ENCODE assay signal across 20 cellular contexts in the genomic region with DNA sequence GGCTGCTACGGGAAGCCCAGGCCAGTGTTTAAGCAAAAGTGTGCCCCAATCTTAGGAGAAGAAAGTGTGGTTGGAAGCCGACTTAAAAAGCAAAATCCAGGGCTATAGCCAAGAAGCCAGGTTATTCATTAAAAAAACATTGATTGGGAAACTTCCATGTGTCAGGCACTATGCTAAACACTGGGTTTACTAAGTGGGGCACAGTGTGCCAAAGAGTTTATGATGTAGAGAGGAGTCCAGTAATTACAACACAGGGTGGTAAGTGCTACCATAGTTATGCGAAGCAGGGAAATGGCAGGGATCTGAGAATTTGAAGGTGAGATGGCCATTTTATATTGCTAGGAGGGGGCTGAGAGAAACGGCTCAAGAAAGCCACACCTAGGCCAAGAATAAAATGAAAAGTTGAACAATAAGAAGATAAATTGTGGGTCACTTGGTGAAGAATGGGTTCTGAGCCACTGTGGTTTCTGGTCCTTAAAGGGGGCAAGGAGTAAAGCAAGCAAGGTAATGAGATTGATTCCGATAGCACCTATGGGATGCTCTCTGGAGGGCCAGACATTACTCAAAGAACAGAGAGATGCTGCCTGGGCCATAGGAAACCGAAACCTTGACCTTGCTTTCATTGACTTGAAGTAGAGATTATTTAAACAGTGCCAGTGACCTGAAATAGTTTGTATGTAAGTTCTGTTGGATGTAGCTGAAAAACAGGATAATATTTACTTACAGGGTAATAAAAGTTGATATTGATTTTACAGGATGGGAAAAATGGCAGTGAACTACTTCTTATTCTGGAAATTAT.
DNase-seq lines count a peak whose midpoint lies in the region; ATAC-seq, FAIRE-seq and TF ChIP-seq lines count a peak whose summit lies in the region.
"Had no signal": no experiment of that assay in that cellular context is flagged by ENCODE, and none has a peak within 500 bp of the region (broad histone marks: within the 10 kb centered on the region; RNA-seq: fewer than 3 reads in every experiment).

No MANE protein-coding gene starts in this region.

- H3K4me1 ChIP-seq in adipocyte (ENCODE audit: control insufficient read depth, insufficient read depth, low read length) (peaks cover 16% of the 10 kb centered on the region), pancreas (peaks cover 0 to 33% (median 18%) of the 10 kb centered on the region in 3 donors), gastrocnemius medialis (no peaks in the 10 kb centered on the region)
- H3K4me1 ChIP-seq: heart left ventricle, SJSA1, vagina had no signal

- no peak for TF ChIP-seq POLR2A in gastrocnemius medialis (IDR thresholded peaks at IDR 0.05)

- peak overlapping the region; percentile 27 to 70 (median 46) for H3K27ac ChIP-seq in pancreas
- H3K27ac ChIP-seq in gastrocnemius medialis = no peak overlapping the region
- H3K27ac ChIP-seq: heart left ventricle, SJSA1, vagina had no signal

- no peak overlapping the region for H3K9ac ChIP-seq in adipocyte (ENCODE audit: low read length)

- H3K27ac Mint-ChIP-seq in nephron progenitor cell = no peak overlapping the region
- H3K27ac Mint-ChIP-seq: activated naive CD4-positive, alpha-beta T cell treated with anti-CD3 and anti-CD28 coated beads, Interleukin-2, amount 50 U/mL, for 72 hours had no signal

- H3K27me3 ChIP-seq in adipocyte (replicated peaks; ENCODE audit: control insufficient read depth, insufficient read depth, low read length) (no peaks in the 10 kb centered on the region), pancreas (no peaks in the 10 kb centered on the region), gastrocnemius medialis (no peaks in the 10 kb centered on the region)
- H3K27me3 ChIP-seq: heart left ventricle, SJSA1, vagina had no signal

- H3K27me3 Mint-ChIP-seq in nephron progenitor cell (ENCODE audit: low read depth, poor library complexity) = peaks cover 15% of the 10 kb centered on the region

- TF ChIP-seq CTCF in pancreas (IDR thresholded peaks at IDR 0.05) = no peak
- no peak for TF ChIP-seq CTCF in nephron progenitor cell (IDR thresholded peaks at IDR 0.05)
- no peak for TF ChIP-seq CTCF in gastrocnemius medialis (IDR thresholded peaks at IDR 0.05 in 4 of 5, conservative IDR thresholded peaks at IDR 0.05 in 1 of 5)

- intact Hi-C loops in pancreas (cut with DNase I) = no loop called here
- intact Hi-C loops in gastrocnemius medialis (cut with DNase I; ENCODE audit: low total_unique reads) = no loop called here

- no peaks in the 10 kb centered on the region for H3K4me1 Mint-ChIP-seq in nephron progenitor cell

- no peaks in the 10 kb centered on the region for H3K36me3 Mint-ChIP-seq in nephron progenitor cell (ENCODE audit: low read depth)
- H3K36me3 Mint-ChIP-seq: activated naive CD4-positive, alpha-beta T cell treated with anti-CD3 and anti-CD28 coated beads, Interleukin-2, amount 50 U/mL, for 72 hours had no signal

- H3K9me3 ChIP-seq in adipocyte (ENCODE audit: control insufficient read depth, low read length) (peaks cover 7% of the 10 kb centered on the region), pancreas (no peaks in the 10 kb centered on the region), gastrocnemius medialis (no peaks in the 10 kb centered on the region)
- H3K9me3 ChIP-seq: SJSA1, vagina had no signal

- FAIRE-seq in pancreas (lab: Jason Lieb, UNC) = no peak
- FAIRE-seq: islet of Langerhans, K562 had no signal

- no peak overlapping the region for H3K4me3 ChIP-seq in adipocyte (ENCODE audit: low read length)
- H3K4me3 ChIP-seq in pancreas = peak overlapping the region in 1 of 4 donors; percentile 17
- H3K4me3 ChIP-seq in gastrocnemius medialis = no peak overlapping the region
- H3K4me3 ChIP-seq: heart left ventricle, K562, SJSA1, vagina had no signal

- WGBS in pancreas, 2 donors = 23 to 27% methylated on average over 6 of the region's 6 CpGs

- H3K4me3 Mint-ChIP-seq in nephron progenitor cell = no peak overlapping the region

- H3K36me3 ChIP-seq in adipocyte (ENCODE audit: control insufficient read depth, insufficient read depth, low read length, severe bottlenecking) (no peaks in the 10 kb centered on the region), pancreas (no peaks in the 10 kb centered on the region), gastrocnemius medialis (no peaks in the 10 kb centered on the region)
- H3K36me3 ChIP-seq: heart left ventricle, SJSA1, vagina had no signal

- H3K9me3 Mint-ChIP-seq in nephron progenitor cell = peaks cover 22% of the 10 kb centered on the region

- in situ Hi-C loops in gastrocnemius medialis (cut with MboI; ENCODE audit: low sequenced_read_pairs in 4 of 4) = no loop called here

- DNase-seq in Daoy (ENCODE audit: low read depth) (peak; percentile 42), adipocyte (ENCODE audit: low read depth) (peak; percentile 62), fibroblast of the conjunctiva (ENCODE audit: low read depth) (peak; percentile 39), pancreas (peak in 3 of 6 donors; percentile 35 to 42 (median 38)), nephron progenitor cell (no peak), NCI-H345 treated with DMSO at 0.1 percent for 48 hours (lab: John Stamatoyannopoulos, UW; ENCODE audit: unreplicated experiment) (no peak), ecto neural progenitor cell (ENCODE audit: low spot score) (no peak), gastrocnemius medialis (no peak)
- DNase-seq: activated CD4-positive, alpha-beta T cell treated with anti-CD3 and anti-CD28 coated beads, Interleukin-2, amount 50 U/mL, for 1 hour; activated T-cell treated with anti-CD3 and anti-CD28 coated beads, Interleukin-2, amount 50 U/mL, for 1 hour; DMS 273 treated with DMSO at 0.1 percent for 48 hours; heart left ventricle; NCI-H1105 treated with DMSO at 0.1 percent for 48 hours; NCI-H446; stimulated activated naive CD4-positive, alpha-beta T cell treated with Interleukin-2 at 50 U/mL for 16 hours had no signal

- ATAC-seq in pancreas (peak; percentile 92 to 96 (median 94)), gastrocnemius medialis (no peak)
- ATAC-seq: activated naive CD4-positive, alpha-beta T cell treated with anti-CD3 and anti-CD28 coated beads, Interleukin-2, amount 50 U/mL, for 72 hours; heart left ventricle; K562 had no signal

Comparison
In these comparisons a context has a peak if more than half of its experiments do, and no peak if none do; other contexts are left out.
1. DNase-seq: peak in Daoy (single experiment), adipocyte (single experiment) and fibroblast of the conjunctiva (single experiment); none in nephron progenitor cell (single experiment), NCI-H345 treated with DMSO at 0.1 percent for 48 hours (single experiment), ecto neural progenitor cell (single experiment) and gastrocnemius medialis (0 of 2).
2. ATAC-seq: peak in pancreas (4 of 4); none in gastrocnemius medialis (0 of 2).
3. H3K27ac ChIP-seq: peak in pancreas (4 of 4); none in gastrocnemius medialis (0 of 4).